1 cellular context compared by ENCODE assay signal in genomic region chr19:55443045-55443823, GRCh38.
TF ChIP-seq lines count a peak whose summit lies in the region.

Gene SHISA7, minus strand, starts transcription at chr19:55443300. Its CDS starts 437 bp downstream, at chr19:55442863.

TF ChIP-seq in H1, 55 proteins besides CTCF, POLR2A, EP300 and RAD21 (continued from another document):
- TF ChIP-seq ATF3 (IDR thresholded peaks at IDR 0.05; ENCODE audit: insufficient read depth, low read depth, low read length) (no peak), CHD2 (IDR thresholded peaks at IDR 0.05; ENCODE audit: low read length) (no peak), POLR2AphosphoS5 (IDR thresholded peaks at IDR 0.05; ENCODE audit: low read depth, low read length) (no peak)
- TF ChIP-seq, protein P1, sequence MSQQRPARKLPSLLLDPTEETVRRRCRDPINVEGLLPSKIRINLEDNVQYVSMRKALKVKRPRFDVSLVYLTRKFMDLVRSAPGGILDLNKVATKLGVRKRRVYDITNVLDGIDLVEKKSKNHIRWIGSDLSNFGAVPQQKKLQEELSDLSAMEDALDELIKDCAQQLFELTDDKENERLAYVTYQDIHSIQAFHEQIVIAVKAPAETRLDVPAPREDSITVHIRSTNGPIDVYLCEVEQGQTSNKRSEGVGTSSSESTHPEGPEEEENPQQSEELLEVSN (IDR thresholded peaks at IDR 0.05), result peak; percentile 59
